Comparison of ENCODE assay signal across 8 cellular contexts in the genomic region with DNA sequence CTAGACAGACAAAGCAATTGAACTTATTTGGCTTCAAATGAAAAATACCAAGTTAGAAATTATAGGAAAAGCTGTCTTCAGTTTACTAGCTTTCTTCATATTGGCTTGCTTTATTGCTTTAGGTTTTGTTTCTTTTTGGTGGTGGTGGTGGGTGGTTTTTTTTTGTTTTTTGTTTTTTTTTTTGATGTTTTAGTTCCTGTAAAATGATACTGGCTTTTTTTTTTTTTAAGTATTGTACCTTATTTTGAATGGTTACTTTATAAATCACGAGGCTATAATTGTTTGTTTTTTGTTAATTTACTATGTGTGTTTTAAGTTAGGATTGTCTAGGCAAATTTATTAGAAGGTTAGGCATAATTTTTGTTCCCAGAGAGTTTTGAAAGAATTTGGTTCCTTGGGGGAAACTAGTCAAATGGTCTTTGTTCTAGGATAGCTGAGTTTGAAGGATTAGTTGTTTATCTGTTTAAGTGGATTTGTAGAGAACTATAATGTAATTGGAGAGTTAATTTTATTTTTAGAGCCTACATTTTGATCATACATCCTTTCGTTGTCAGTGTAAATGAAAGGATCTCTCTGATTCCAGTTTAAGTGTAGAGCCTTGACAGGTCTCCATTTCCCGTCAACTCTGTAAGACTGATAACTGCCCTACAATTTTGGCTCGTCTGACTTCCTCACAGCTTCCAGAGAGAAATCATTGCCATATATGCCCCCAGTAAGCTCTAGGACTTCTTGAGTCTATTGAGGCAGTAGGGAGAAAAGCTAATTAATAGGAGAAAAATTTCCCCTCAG. TPM values are rescaled to one million over a fixed set of nuclear protein-coding genes. Genes with fewer than 3 reads are reported as not detected.
DNase-seq lines count a peak whose midpoint lies in the region; ATAC-seq and TF ChIP-seq lines count a peak whose summit lies in the region.

No MANE protein-coding gene starts in this region.

- peak overlapping the region; percentile 99 for H3K4me3 Mint-ChIP-seq in activated naive CD8-positive, alpha-beta T cell

- H3K27me3 ChIP-seq in heart left ventricle = no peaks in the 10 kb centered on the region
- H3K27me3 ChIP-seq in right lobe of liver = no peaks in the 10 kb centered on the region
- H3K27me3 ChIP-seq in vagina = no peaks in the 10 kb centered on the region

- H3K27ac Mint-ChIP-seq in activated naive CD8-positive, alpha-beta T cell = peak overlapping the region; percentile 100

- H3K4me1 Mint-ChIP-seq in activated naive CD8-positive, alpha-beta T cell (ENCODE audit: low read depth) = peaks cover 50% of the 10 kb centered on the region

- H3K36me3 Mint-ChIP-seq in activated naive CD8-positive, alpha-beta T cell = peaks cover 5% of the 10 kb centered on the region

- intact Hi-C loops in heart left ventricle (cut with DNase I) (loop anchor here in 2 of 10 donors (5.0 to 10.0 kb wide), 2 partner anchors 40 to 47 kb away; no protein-coding TSS in a partner anchor), Right ventricle myocardium inferior (cut with DNase I) (loop anchor here (5.0 kb wide), 1 partner anchor 40 kb away; no protein-coding TSS in a partner anchor), right lobe of liver (cut with DNase I) (no loop called here), vagina (cut with DNase I) (loop anchor here (5.0 to 10.0 kb wide), 2 partner anchors 35 to 73 kb away; no protein-coding TSS in a partner anchor)

- ATAC-seq in heart left ventricle (no peak), Right ventricle myocardium inferior (no peak), right lobe of liver (no peak), HG03442 (IDR thresholded peaks at IDR 0.05; ENCODE audit: unreplicated experiment) (no peak)

- H3K36me3 ChIP-seq in heart left ventricle (no peaks in the 10 kb centered on the region), right lobe of liver (no peaks in the 10 kb centered on the region), vagina (no peaks in the 10 kb centered on the region)

- no peaks in the 10 kb centered on the region for H3K27me3 Mint-ChIP-seq in activated naive CD8-positive, alpha-beta T cell

- H3K27ac ChIP-seq in heart left ventricle = peak overlapping the region in 9 of 12 donors; percentile 98 to 100 (median 100)
- peak overlapping the region in 2 of 3 donors; percentile 7 to 9 for H3K27ac ChIP-seq in right lobe of liver
- H3K27ac ChIP-seq in vagina = peak overlapping the region; percentile 100

- DNase-seq in heart left ventricle (no peak), Right ventricle myocardium inferior (ENCODE audit: missing footprints) (no peak), right lobe of liver (no peak), vagina (ENCODE audit: extremely low spot score in 2 of 2) (no peak), NCI-H2107 treated with DMSO at 0.1 percent for 48 hours (lab: John Stamatoyannopoulos, UW; ENCODE audit: unreplicated experiment) (no peak), NCI-H2029 (lab: John Stamatoyannopoulos, UW) (no peak)

- H3K9me3 Mint-ChIP-seq in activated naive CD8-positive, alpha-beta T cell (ENCODE audit: low read depth) = no peaks in the 10 kb centered on the region

- TF ChIP-seq CTCF in heart left ventricle (IDR thresholded peaks at IDR 0.05) (no peak), right lobe of liver (IDR thresholded peaks at IDR 0.05) (no peak), vagina (IDR thresholded peaks at IDR 0.05) (no peak)

- H3K4me3 ChIP-seq in heart left ventricle = peak overlapping the region in 10 of 12 donors; percentile 72 to 92 (median 86)
- H3K4me3 ChIP-seq in right lobe of liver = peak overlapping the region in 1 of 3 donors; percentile 73
- peak overlapping the region; percentile 91 to 94 for H3K4me3 ChIP-seq in vagina

- H3K4me1 ChIP-seq in heart left ventricle = peaks cover 4 to 66% (median 53%) of the 10 kb centered on the region in 12 donors
- H3K4me1 ChIP-seq in right lobe of liver = peaks cover 0 to 61% (median 16%) of the 10 kb centered on the region in 4 donors
- peaks cover 64% of the 10 kb centered on the region for H3K4me1 ChIP-seq in vagina

- TF ChIP-seq POLR2A in heart left ventricle (IDR thresholded peaks at IDR 0.05) (no peak), right lobe of liver (IDR thresholded peaks at IDR 0.05) (no peak), vagina (IDR thresholded peaks at IDR 0.05) (no peak)

- WGBS in heart left ventricle, 4 donors = 3 to 7% (median 4%) methylated on average over 4 of the region's 4 CpGs
- 2% methylated on average over 4 of the region's 4 CpGs for whole genome bisulfite sequencing in right lobe of liver (ENCODE audit: insufficient coverage, low coverage, low lambda C conversion rate, missing lambda C conversion rate)

- H3K9me3 ChIP-seq in heart left ventricle (no peaks in the 10 kb centered on the region), right lobe of liver (no peaks in the 10 kb centered on the region), vagina (no peaks in the 10 kb centered on the region)

RNA-seq across cellular contexts. Expression of a gene that starts 3.5 kb away (rescaled TPM):
- total RNA-seq in heart left ventricle (10 to 100 TPM; 39.3 to 59.5 (median 46.7) TPM), Right ventricle myocardium inferior (35.1 TPM), right lobe of liver (10 to 100 TPM; 21.6 to 31.6 (median 25.3) TPM), vagina (98.7 TPM)
- 10 to 100 TPM; 17.0 to 20.8 TPM for polyA plus RNA-seq in heart left ventricle

Comparison
In these comparisons a context has a peak if more than half of its experiments do, and no peak if none do; other contexts are left out.
1. H3K27ac ChIP-seq: peak in every context shown above with its lines; median percentile 100 in heart left ventricle; 100 in vagina; 8 in right lobe of liver.
2. intact Hi-C loops: an anchor here in Right ventricle myocardium inferior (5.0 kb wide) and vagina (5.0 to 10.0 kb wide); none called in right lobe of liver.